8 cellular contexts compared by ENCODE assay signal in the genomic region with DNA sequence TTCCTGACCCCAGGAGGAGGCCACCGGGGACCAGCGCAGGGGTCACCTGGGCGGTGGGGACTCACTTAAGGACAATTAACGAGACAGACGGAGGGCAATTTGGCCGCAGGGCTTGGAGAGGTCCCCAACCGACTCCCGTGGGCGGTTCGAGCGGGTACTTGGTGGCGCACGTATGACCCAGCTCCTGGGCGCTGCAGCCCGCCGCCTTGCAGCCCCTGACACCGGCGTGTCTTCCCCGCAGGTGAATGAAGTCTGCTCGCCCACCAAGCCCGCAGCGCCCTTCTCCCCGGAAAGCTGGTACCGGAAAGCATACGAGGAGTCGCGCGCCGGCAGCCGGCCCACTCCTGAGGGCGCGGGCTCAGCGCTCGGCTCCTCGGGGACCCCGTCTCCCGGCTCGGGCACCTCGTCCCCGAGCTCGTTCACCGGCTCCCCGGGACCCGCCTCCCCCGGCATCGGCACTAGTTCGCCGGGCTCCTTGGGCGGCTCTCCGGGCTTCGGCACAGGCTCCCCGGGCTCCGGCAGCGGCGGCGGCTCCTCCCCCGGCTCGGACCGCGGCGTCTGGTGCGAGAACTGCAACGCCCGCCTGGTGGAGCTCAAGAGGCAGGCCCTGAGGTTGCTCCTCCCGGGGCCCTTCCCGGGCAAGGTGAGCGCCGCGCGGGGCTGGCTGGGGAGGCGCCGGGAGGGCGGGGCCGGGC. TPM values are rescaled to one million over a fixed set of nuclear protein-coding genes. Genes with fewer than 3 reads are reported as not detected.
DNase-seq lines count a peak whose midpoint lies in the region; ATAC-seq lines count a peak whose summit lies in the region.

No MANE protein-coding gene starts in this region.

- H3K36me3 ChIP-seq in NT2/D1 (ENCODE audit: insufficient read depth, insufficient read length, low read length), result peaks cover 4% of the 10 kb centered on the region

- H3K4me1 ChIP-seq in NT2/D1 (ENCODE audit: insufficient read depth, insufficient read length), result peaks cover 4% of the 10 kb centered on the region
- H3K4me1 ChIP-seq in mononuclear cell (ENCODE audit: insufficient read depth, low read length), result peaks cover 43% of the 10 kb centered on the region

- H3K9ac ChIP-seq in NT2/D1 (ENCODE audit: insufficient read length, low read depth), result peak overlapping the region; percentile 87

- H3K9me3 ChIP-seq in NT2/D1 (ENCODE audit: insufficient read depth, low read length), result peaks cover 31% of the 10 kb centered on the region
- no peaks in the 10 kb centered on the region for H3K9me3 ChIP-seq in mononuclear cell (ENCODE audit: low read depth, low read length)

- ATAC-seq in GM21367 (IDR thresholded peaks at IDR 0.05; ENCODE audit: unreplicated experiment), result peak; percentile 95

- H3K27me3 ChIP-seq in NT2/D1 (ENCODE audit: insufficient read depth, insufficient read length) (peaks cover 41% of the 10 kb centered on the region), mononuclear cell (ENCODE audit: insufficient read depth, low read length) (peaks cover 82% of the 10 kb centered on the region)

- H3K4me3 ChIP-seq in NT2/D1 (ENCODE audit: insufficient read length, low read depth) (peak overlapping the region; percentile 77), mononuclear cell (ENCODE audit: low read length) (peak overlapping the region; percentile 22)

- DNase-seq in COLO829 (ENCODE audit: low spot score), result peak; percentile 88
- peak; percentile 77 for DNase-seq in HT1080 (ENCODE audit: low read depth)
- DNase-seq in NT2/D1 (ENCODE audit: low read depth, low spot score), result peak; percentile 89
- peak; percentile 76 for DNase-seq in activated CD8-positive, alpha-beta memory T cell treated with anti-CD3 and anti-CD28 coated beads, Interleukin-2, amount 50 U/mL, for 4 hours
- peak; percentile 84 for DNase-seq in epidermal melanocyte (ENCODE audit: insufficient read length, low spot score)
- peak; percentile 77 to 82 for DNase-seq in stimulated activated CD8-positive, alpha-beta memory T cell treated with anti-CD3 and anti-CD28 coated beads, Interleukin-15, amount 100 ng/mL, for 48 hours (ENCODE audit: low read depth in 2 of 2)

RNA-seq across cellular contexts. Expression of a gene that starts 1.4 kb away (rescaled TPM):
- total RNA-seq in HT1080 (2014; rRNA removed; shearing (Covaris generic)), result 0.90 and 1.1 TPM in 2 replicates
- polyA plus RNA-seq in HT1080 (2015; cell fraction: cytosol; rRNA removed), result 0.26 and 0.34 TPM in 2 replicates
- 0.39 and 0.79 TPM in 2 replicates for polyA plus RNA-seq in HT1080 (2015; cell fraction: nucleus; rRNA removed)
- total RNA-seq in mononuclear cell, result 0.31 TPM

Comparison
In these comparisons a context has a peak if more than half of its experiments do, and no peak if none do; other contexts are left out.
1. Peak in every context shown above with its lines: DNase-seq, ATAC-seq and H3K4me3 ChIP-seq.